In the genomic region with DNA sequence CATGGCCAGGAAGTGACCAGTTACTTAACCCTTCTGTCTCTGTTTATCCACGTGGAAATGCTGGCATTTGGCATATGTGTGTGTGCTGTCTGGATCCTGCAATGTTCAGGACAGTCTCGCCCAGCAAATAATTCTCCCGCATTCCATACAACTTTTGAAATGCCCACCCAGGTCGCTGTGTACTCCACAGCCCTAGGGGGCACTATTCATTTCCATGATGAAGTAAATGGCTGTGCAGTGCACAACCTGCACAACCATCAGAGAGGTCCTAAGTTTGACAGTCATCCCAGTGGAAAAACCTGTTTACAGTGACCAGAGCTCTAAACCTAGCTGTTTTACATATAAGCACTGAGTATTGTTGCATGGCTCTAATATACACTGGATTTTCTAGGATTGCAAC, we compare ENCODE assay signal across 20 cellular contexts. TPM values are rescaled to one million over a fixed set of nuclear protein-coding genes. Genes with fewer than 3 reads are reported as not detected.
DNase-seq lines count a peak whose midpoint lies in the region; ATAC-seq and TF ChIP-seq lines count a peak whose summit lies in the region.
"Had no signal": no experiment of that assay in that cellular context is flagged by ENCODE, and none has a peak within 500 bp of the region (broad histone marks: within the 10 kb centered on the region; RNA-seq: fewer than 3 reads in every experiment).

No MANE protein-coding gene starts in this region.

- RAD21 ChIA-PET in HCT116 (lab: Charles Lee; ENCODE audit: low non-redundant PET in 1 of 2, low total read pairs in 2 of 2, uncharacterized antibody in 2 of 2, unreplicated experiment in 2 of 2): no interaction called here

- H3K27ac Mint-ChIP-seq in chondrocyte (ENCODE audit: unreplicated experiment): no peak overlapping the region
- peak overlapping the region; percentile 39 for H3K27ac Mint-ChIP-seq in type B pancreatic cell
- no peak overlapping the region for H3K27ac Mint-ChIP-seq in natural killer cell treated with Interleukin-12 subunit alpha and Interleukin-12 subunit beta and Interleukin-15 and Interleukin-18, amount 100 ng/mL, for 72 hours
- H3K27ac Mint-ChIP-seq: CD4-positive, alpha-beta T cell; GM23338; H9 had no signal

- no peaks in the 10 kb centered on the region for H3K36me3 ChIP-seq in HCT116 (ENCODE audit: control insufficient read depth in 1 of 2, insufficient read depth in 2 of 2, low read length in 2 of 2)
- H3K36me3 ChIP-seq: BE2C; BLaER1 treated with 17β-estradiol and CSF1 and Interleukin-3, amounts not matched to agents 10 nM and 100 nM had no signal

- no peaks in the 10 kb centered on the region for H4K20me1 ChIP-seq in HCT116 (ENCODE audit: insufficient read depth)
- H4K20me1 ChIP-seq: BLaER1 treated with 17β-estradiol and CSF1 and Interleukin-3, amounts not matched to agents 10 nM and 100 nM had no signal

- H3K9ac ChIP-seq in HCT116 (ENCODE audit: low read length): no peak overlapping the region
- H3K9ac ChIP-seq: BLaER1 treated with 17β-estradiol and CSF1 and Interleukin-3, amounts not matched to agents 10 nM and 100 nM had no signal

- no peak overlapping the region for H3K4me2 ChIP-seq in HCT116 (ENCODE audit: low read length)
- H3K4me2 ChIP-seq: BLaER1 treated with 17β-estradiol and CSF1 and Interleukin-3, amounts not matched to agents 10 nM and 100 nM; GM23338 had no signal

- H3K4me1 ChIP-seq in HCT116 (ENCODE audit: control insufficient read depth in 1 of 2, insufficient read depth in 2 of 2, low read length in 2 of 2): peaks cover 0 to 10% of the 10 kb centered on the region in 2 experiments; a peak in 2 of 4 replicates
- H3K4me1 ChIP-seq: BE2C had no signal

- BruUV-seq in HCT116 (replicated peaks; lab: Mats Ljungman, UMichigan): no TSS peak

- no peak overlapping the region for H2AFZ ChIP-seq in HCT116 (ENCODE audit: low read depth, low read length, poor library complexity, severe bottlenecking)
- H2AFZ ChIP-seq: GM23338 had no signal

- H3K27me3 Mint-ChIP-seq in chondrocyte (ENCODE audit: low read depth) (no peaks in the 10 kb centered on the region), type B pancreatic cell (peaks cover 12% of the 10 kb centered on the region)
- peaks cover 5 to 18% of the 10 kb centered on the region in 2 donors for H3K27me3 Mint-ChIP-seq in natural killer cell treated with Interleukin-12 subunit alpha and Interleukin-12 subunit beta and Interleukin-15 and Interleukin-18, amount 100 ng/mL, for 72 hours

- peaks cover 9% of the 10 kb centered on the region for H3K4me1 Mint-ChIP-seq in chondrocyte (ENCODE audit: low read depth)
- H3K4me1 Mint-ChIP-seq in type B pancreatic cell (ENCODE audit: unreplicated experiment): peaks cover 43% of the 10 kb centered on the region
- H3K4me1 Mint-ChIP-seq in natural killer cell treated with Interleukin-12 subunit alpha and Interleukin-12 subunit beta and Interleukin-15 and Interleukin-18, amount 100 ng/mL, for 72 hours (ENCODE audit: low read depth in 2 of 2): no peaks in the 10 kb centered on the region
- H3K4me1 Mint-ChIP-seq: CD8-positive, alpha-beta memory T cell had no signal

- no peak overlapping the region for H3K4me3 ChIP-seq in HCT116 (replicated peaks in 1 of 2; ENCODE audit: low read depth in 1 of 2, low read length in 2 of 2)
- H3K4me3 ChIP-seq: BLaER1 treated with 17β-estradiol and CSF1 and Interleukin-3, amounts not matched to agents 10 nM and 100 nM; GM23338 had no signal

- no peak overlapping the region for H3K4me3 Mint-ChIP-seq in chondrocyte (ENCODE audit: unreplicated experiment)
- peak overlapping the region; percentile 65 for H3K4me3 Mint-ChIP-seq in type B pancreatic cell
- H3K4me3 Mint-ChIP-seq in natural killer cell treated with Interleukin-12 subunit alpha and Interleukin-12 subunit beta and Interleukin-15 and Interleukin-18, amount 100 ng/mL, for 72 hours: no peak overlapping the region
- H3K4me3 Mint-ChIP-seq: CD14-positive monocyte; CD4-positive, alpha-beta T cell; CD8-positive, alpha-beta memory T cell; GM23338; H9 had no signal

- no peaks in the 10 kb centered on the region for H3K9me2 ChIP-seq in HCT116 (ENCODE audit: insufficient read depth)

- ATAC-seq in HCT116: 0 out of 2 replicates have a peak, but pooled peaks have one; percentile 52
- ATAC-seq in natural killer cell treated with Interleukin-12 subunit alpha and Interleukin-12 subunit beta and Interleukin-15 and Interleukin-18, amount 100 ng/mL, for 72 hours: no peak
- ATAC-seq: GM23338 had no signal

- TF ChIP-seq CTCF in HCT116 (IDR thresholded peaks at IDR 0.05 in 2 of 3, conservative IDR thresholded peaks at IDR 0.05 in 1 of 3; ENCODE audit: borderline replicate concordance in 1 of 3, insufficient read depth in 1 of 3, low read depth in 2 of 3, low read length in 2 of 3): no peak
- TF ChIP-seq CTCF in chondrocyte (IDR thresholded peaks at IDR 0.05): no peak
- TF ChIP-seq CTCF in type B pancreatic cell (conservative IDR thresholded peaks at IDR 0.05): no peak

- CTCF ChIA-PET in HCT116 (lab: Charles Lee): no interaction called here

- peaks cover 2% of the 10 kb centered on the region for H3K9me3 Mint-ChIP-seq in chondrocyte (ENCODE audit: low read depth)
- peaks cover 11% of the 10 kb centered on the region for H3K9me3 Mint-ChIP-seq in type B pancreatic cell
- no peaks in the 10 kb centered on the region for H3K9me3 Mint-ChIP-seq in natural killer cell treated with Interleukin-12 subunit alpha and Interleukin-12 subunit beta and Interleukin-15 and Interleukin-18, amount 100 ng/mL, for 72 hours
- H3K9me3 Mint-ChIP-seq: CD4-positive, alpha-beta T cell; GM23338; H9 had no signal

- intact Hi-C loops in HCT116 (cut with micrococcal nuclease): no loop called here

- TF ChIP-seq RAD21 in HCT116 (IDR thresholded peaks at IDR 0.05; ENCODE audit: low read depth): no peak

- no peak overlapping the region for H3K27ac ChIP-seq in HCT116 (ENCODE audit: low read depth, low read length)
- H3K27ac ChIP-seq: 22Rv1; BLaER1 treated with 17β-estradiol and CSF1 and Interleukin-3, amounts not matched to agents 10 nM and 100 nM had no signal

- H3K9me3 ChIP-seq in HCT116 (ENCODE audit: control insufficient read depth in 1 of 2, insufficient read depth in 1 of 2, low read depth in 1 of 2, low read length in 2 of 2): no peaks in the 10 kb centered on the region
- H3K9me3 ChIP-seq: BE2C had no signal

- H3K27me3 ChIP-seq in HCT116 (ENCODE audit: insufficient read depth, low read length): no peaks in the 10 kb centered on the region
- H3K27me3 ChIP-seq: BE2C; BLaER1 treated with 17β-estradiol and CSF1 and Interleukin-3, amounts not matched to agents 10 nM and 100 nM had no signal

- POLR2A ChIA-PET in HCT116 (lab: Charles Lee): no interaction called here

- no peaks in the 10 kb centered on the region for H3K79me2 ChIP-seq in HCT116 (ENCODE audit: insufficient read depth, low read length)

- no peak for TF ChIP-seq POLR2A in HCT116 (IDR thresholded peaks at IDR 0.05; ENCODE audit: borderline replicate concordance, extremely low read depth, insufficient read depth, insufficient read length)

- H3K36me3 Mint-ChIP-seq in chondrocyte (ENCODE audit: low read depth) (peaks cover 2% of the 10 kb centered on the region), type B pancreatic cell (no peaks in the 10 kb centered on the region)
- H3K36me3 Mint-ChIP-seq in natural killer cell treated with Interleukin-12 subunit alpha and Interleukin-12 subunit beta and Interleukin-15 and Interleukin-18, amount 100 ng/mL, for 72 hours: no peaks in the 10 kb centered on the region
- H3K36me3 Mint-ChIP-seq: CD14-positive monocyte; CD8-positive, alpha-beta memory T cell had no signal

- no peak for DNase-seq in HCT116 (ENCODE audit: low read depth, low spot score)
- peak; percentile 6 for DNase-seq in NCI-H526 treated with DMSO at 0.1 percent for 48 hours (lab: John Stamatoyannopoulos, UW)
- DNase-seq in chondrocyte (ENCODE audit: low spot score): peak; percentile 5
- DNase-seq in type B pancreatic cell (ENCODE audit: extremely low spot score, unreplicated experiment): no peak
- DNase-seq in natural killer cell treated with Interleukin-12 subunit alpha and Interleukin-12 subunit beta and Interleukin-15 and Interleukin-18, amount 100 ng/mL, for 72 hours (ENCODE audit: low spot score): no peak
- DNase-seq in AML-193 (lab: John Stamatoyannopoulos, UW): no peak
- DNase-seq in NCI-H748 (lab: John Stamatoyannopoulos, UW; ENCODE audit: unreplicated experiment): no peak
- DNase-seq in SKM-1 (lab: John Stamatoyannopoulos, UW; ENCODE audit: unreplicated experiment): no peak
- DNase-seq: BE2C; CD4-positive, alpha-beta T cell; CD8-positive, alpha-beta memory T cell; DMS 273 treated with DMSO at 0.1 percent for 48 hours; DMS53; DMS79 treated with DMSO at 0.1 percent for 48 hours; GF-D8; H9 had no signal

TF ChIP-seq in HCT116, 20 proteins besides CTCF, POLR2A, EP300 and RAD21 (continues in another document):
- TF ChIP-seq REST (IDR thresholded peaks at IDR 0.05; ENCODE audit: low read depth) (no peak), SP1 (IDR thresholded peaks at IDR 0.05; ENCODE audit: low read depth) (no peak), EZH2 (IDR thresholded peaks at IDR 0.05) (no peak)

RNA-seq across cellular contexts. Expression of gene ZNF503, which starts 38.1 kb away (rescaled TPM):
- 30.4 TPM for total RNA-seq in HCT116 (2021; ENCODE audit: unreplicated experiment)
- polyA plus RNA-seq in HCT116 (2012): 18.7 and 21.4 TPM in 2 replicates
- total RNA-seq in chondrocyte: 12.3 to 26.0 TPM (median 24.8 TPM) in 3 replicates
- 86.7 and 88.4 TPM in 2 replicates for total RNA-seq in type B pancreatic cell (ENCODE audit: low replicate concordance)
- under 1 TPM; 0.11 to 0.21 TPM for total RNA-seq in natural killer cell treated with Interleukin-12 subunit alpha and Interleukin-12 subunit beta and Interleukin-15 and Interleukin-18, amount 100 ng/mL, for 72 hours
- total RNA-seq: GM23338 had no signal
- polyA plus RNA-seq: CD8-positive, alpha-beta memory T cell had no signal

Comparison
In these comparisons a context has a peak if more than half of its experiments do, and no peak if none do; other contexts are left out.
1. DNase-seq: peak in NCI-H526 treated with DMSO at 0.1 percent for 48 hours (single experiment) and chondrocyte (single experiment); none in HCT116 (single experiment), type B pancreatic cell (single experiment), natural killer cell treated with Interleukin-12 subunit alpha and Interleukin-12 subunit beta and Interleukin-15 and Interleukin-18, amount 100 ng/mL, for 72 hours (single experiment), AML-193 (0 of 2), NCI-H748 (single experiment) and SKM-1 (single experiment).
2. RNA of gene ZNF503, which starts 38.1 kb away (total RNA-seq): 86.7 to 88.4 TPM in type B pancreatic cell, 30.4 TPM in HCT116 (single experiment) and 12.3 to 26.0 TPM in chondrocyte; 0.11 to 0.21 TPM in natural killer cell treated with Interleukin-12 subunit alpha and Interleukin-12 subunit beta and Interleukin-15 and Interleukin-18, amount 100 ng/mL, for 72 hours; every median in the first group is over 10 times any median in the second.